ENCODE assay signal across 1 cellular context in the genomic region with DNA sequence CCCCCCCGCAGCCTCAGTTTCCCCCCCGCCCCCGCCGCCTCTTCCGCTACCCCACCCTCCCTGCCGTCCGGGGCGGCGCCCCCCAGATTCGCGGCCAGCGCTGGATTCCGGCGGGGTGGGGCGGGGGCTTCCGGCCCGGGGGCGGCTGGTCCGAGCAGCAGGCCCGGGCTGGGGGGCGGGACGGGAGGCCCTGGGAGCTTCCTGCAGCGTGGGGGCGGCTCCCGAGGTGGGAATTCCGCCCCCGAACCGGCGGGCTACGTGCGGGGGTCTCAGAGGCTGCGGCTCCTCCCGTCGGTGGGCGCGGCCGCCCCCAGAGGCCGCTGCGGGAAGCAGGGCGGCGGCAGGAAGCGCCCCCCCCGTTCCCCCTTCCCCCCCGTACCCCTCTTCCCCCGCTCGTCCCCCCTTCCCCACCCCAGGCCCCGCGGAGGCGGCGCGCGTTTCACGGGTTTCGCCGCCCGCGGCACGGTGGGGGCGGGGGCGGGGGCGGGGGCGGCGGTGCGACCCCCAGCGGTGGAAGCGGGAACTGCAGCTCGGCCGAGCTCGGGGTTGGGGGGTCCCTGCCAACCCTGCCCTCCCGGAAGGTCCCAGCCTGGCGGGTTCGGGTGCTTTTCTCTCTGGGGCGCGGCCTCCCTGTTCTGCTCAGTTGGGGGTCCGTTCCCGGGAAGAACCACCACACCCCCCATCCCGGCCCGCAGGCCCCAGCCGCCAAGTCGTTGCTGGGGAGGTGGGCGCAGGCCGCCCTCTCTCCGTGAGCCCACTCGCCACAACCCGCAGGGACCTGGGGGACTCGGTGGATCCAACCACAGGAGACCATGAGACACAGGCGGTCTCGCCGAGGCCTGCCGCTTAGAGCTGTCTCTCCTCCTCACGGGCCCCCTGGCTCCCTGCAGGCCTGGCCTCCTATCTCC.
TF ChIP-seq lines count a peak whose summit lies in the region.

No MANE protein-coding gene starts in this region.

TF ChIP-seq in HEK293, 187 proteins besides CTCF, POLR2A, EP300 and RAD21 (continued from another document):
- TF ChIP-seq, protein P1, sequence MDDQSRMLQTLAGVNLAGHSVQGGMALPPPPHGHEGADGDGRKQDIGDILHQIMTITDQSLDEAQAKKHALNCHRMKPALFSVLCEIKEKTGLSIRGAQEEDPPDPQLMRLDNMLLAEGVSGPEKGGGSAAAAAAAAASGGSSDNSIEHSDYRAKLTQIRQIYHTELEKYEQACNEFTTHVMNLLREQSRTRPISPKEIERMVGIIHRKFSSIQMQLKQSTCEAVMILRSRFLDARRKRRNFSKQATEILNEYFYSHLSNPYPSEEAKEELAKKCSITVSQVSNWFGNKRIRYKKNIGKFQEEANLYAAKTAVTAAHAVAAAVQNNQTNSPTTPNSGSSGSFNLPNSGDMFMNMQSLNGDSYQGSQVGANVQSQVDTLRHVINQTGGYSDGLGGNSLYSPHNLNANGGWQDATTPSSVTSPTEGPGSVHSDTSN (CRISPR knock-in tag; IDR thresholded peaks at IDR 0.05), result no peak
- 0 out of 2 replicates have a peak, but pooled peaks have one; percentile 9 for TF ChIP-seq ZNF423 (tag by site-specific recombination; IDR thresholded peaks at IDR 0.05)
- TF ChIP-seq KLF16 (tag by site-specific recombination; IDR thresholded peaks at IDR 0.05), result 0 out of 2 replicates have a peak, but pooled peaks have one; percentile 26
- TF ChIP-seq, protein P2, sequence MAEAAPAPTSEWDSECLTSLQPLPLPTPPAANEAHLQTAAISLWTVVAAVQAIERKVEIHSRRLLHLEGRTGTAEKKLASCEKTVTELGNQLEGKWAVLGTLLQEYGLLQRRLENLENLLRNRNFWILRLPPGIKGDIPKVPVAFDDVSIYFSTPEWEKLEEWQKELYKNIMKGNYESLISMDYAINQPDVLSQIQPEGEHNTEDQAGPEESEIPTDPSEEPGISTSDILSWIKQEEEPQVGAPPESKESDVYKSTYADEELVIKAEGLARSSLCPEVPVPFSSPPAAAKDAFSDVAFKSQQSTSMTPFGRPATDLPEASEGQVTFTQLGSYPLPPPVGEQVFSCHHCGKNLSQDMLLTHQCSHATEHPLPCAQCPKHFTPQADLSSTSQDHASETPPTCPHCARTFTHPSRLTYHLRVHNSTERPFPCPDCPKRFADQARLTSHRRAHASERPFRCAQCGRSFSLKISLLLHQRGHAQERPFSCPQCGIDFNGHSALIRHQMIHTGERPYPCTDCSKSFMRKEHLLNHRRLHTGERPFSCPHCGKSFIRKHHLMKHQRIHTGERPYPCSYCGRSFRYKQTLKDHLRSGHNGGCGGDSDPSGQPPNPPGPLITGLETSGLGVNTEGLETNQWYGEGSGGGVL (tag by site-specific recombination; IDR thresholded peaks at IDR 0.05), result 0 out of 2 replicates have a peak, but pooled peaks have one; percentile 44
- no peak for TF ChIP-seq ZNF341 (tag by site-specific recombination; IDR thresholded peaks at IDR 0.05; ENCODE audit: low read depth)
- TF ChIP-seq KLF8 (tag by site-specific recombination; IDR thresholded peaks at IDR 0.05), result peak; percentile 53; the same call in 1 of the 2 replicates
- TF ChIP-seq ZNF626 (tag by site-specific recombination; IDR thresholded peaks at IDR 0.05), result no peak
- TF ChIP-seq SCRT1 (tag by site-specific recombination; IDR thresholded peaks at IDR 0.05; ENCODE audit: borderline replicate concordance), result no peak
- TF ChIP-seq ZNF768 (tag by site-specific recombination; IDR thresholded peaks at IDR 0.05), result no peak
- TF ChIP-seq KLF10 (tag by site-specific recombination; IDR thresholded peaks at IDR 0.05), result no peak
- TF ChIP-seq, protein P3, sequence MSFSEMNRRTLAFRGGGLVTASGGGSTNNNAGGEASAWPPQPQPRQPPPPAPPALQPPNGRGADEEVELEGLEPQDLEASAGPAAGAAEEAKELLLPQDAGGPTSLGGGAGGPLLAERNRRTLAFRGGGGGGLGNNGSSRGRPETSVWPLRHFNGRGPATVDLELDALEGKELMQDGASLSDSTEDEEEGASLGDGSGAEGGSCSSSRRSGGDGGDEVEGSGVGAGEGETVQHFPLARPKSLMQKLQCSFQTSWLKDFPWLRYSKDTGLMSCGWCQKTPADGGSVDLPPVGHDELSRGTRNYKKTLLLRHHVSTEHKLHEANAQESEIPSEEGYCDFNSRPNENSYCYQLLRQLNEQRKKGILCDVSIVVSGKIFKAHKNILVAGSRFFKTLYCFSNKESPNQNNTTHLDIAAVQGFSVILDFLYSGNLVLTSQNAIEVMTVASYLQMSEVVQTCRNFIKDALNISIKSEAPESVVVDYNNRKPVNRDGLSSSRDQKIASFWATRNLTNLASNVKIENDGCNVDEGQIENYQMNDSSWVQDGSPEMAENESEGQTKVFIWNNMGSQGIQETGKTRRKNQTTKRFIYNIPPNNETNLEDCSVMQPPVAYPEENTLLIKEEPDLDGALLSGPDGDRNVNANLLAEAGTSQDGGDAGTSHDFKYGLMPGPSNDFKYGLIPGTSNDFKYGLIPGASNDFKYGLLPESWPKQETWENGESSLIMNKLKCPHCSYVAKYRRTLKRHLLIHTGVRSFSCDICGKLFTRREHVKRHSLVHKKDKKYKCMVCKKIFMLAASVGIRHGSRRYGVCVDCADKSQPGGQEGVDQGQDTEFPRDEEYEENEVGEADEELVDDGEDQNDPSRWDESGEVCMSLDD (tag by site-specific recombination; IDR thresholded peaks at IDR 0.05), result 0 out of 2 replicates have a peak, but pooled peaks have one; percentile 26
- TF ChIP-seq, protein P4, sequence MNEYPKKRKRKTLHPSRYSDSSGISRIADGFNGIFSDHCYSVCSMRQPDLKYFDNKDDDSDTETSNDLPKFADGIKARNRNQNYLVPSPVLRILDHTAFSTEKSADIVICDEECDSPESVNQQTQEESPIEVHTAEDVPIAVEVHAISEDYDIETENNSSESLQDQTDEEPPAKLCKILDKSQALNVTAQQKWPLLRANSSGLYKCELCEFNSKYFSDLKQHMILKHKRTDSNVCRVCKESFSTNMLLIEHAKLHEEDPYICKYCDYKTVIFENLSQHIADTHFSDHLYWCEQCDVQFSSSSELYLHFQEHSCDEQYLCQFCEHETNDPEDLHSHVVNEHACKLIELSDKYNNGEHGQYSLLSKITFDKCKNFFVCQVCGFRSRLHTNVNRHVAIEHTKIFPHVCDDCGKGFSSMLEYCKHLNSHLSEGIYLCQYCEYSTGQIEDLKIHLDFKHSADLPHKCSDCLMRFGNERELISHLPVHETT (tag by site-specific recombination; IDR thresholded peaks at IDR 0.05), result no peak
- TF ChIP-seq ZNF174 (tag by site-specific recombination; IDR thresholded peaks at IDR 0.05), result no peak
- TF ChIP-seq ZNF148 (tag by site-specific recombination; IDR thresholded peaks at IDR 0.05; ENCODE audit: borderline replicate concordance), result no peak
- peak; percentile 49 for TF ChIP-seq GLIS2 (tag by site-specific recombination; IDR thresholded peaks at IDR 0.05)
- peak; percentile 36 for TF ChIP-seq SP2 (tag by site-specific recombination; IDR thresholded peaks at IDR 0.05)
- 0 out of 2 replicates have a peak, but pooled peaks have one; percentile 22 for TF ChIP-seq HIC1 (tag by site-specific recombination; IDR thresholded peaks at IDR 0.05)
- TF ChIP-seq ZNF132 (tag by site-specific recombination; IDR thresholded peaks at IDR 0.05; ENCODE audit: borderline replicate concordance), result no peak
- TF ChIP-seq KLF9 (tag by site-specific recombination; IDR thresholded peaks at IDR 0.05; ENCODE audit: low read depth), result peak; percentile 80; the same call in 1 of the 2 replicates
- no peak for TF ChIP-seq ZNF830 (tag by site-specific recombination; IDR thresholded peaks at IDR 0.05; ENCODE audit: low read depth)
- TF ChIP-seq ZFHX2 (tag by site-specific recombination; conservative IDR thresholded peaks at IDR 0.05), result peak; percentile 30
- TF ChIP-seq BCL11A (tag by site-specific recombination; IDR thresholded peaks at IDR 0.05; ENCODE audit: low read depth), result no peak
- no peak for TF ChIP-seq ZBTB20 (tag by site-specific recombination; IDR thresholded peaks at IDR 0.05)
